ENCODE assay signal across 8 cellular contexts in the genomic region with DNA sequence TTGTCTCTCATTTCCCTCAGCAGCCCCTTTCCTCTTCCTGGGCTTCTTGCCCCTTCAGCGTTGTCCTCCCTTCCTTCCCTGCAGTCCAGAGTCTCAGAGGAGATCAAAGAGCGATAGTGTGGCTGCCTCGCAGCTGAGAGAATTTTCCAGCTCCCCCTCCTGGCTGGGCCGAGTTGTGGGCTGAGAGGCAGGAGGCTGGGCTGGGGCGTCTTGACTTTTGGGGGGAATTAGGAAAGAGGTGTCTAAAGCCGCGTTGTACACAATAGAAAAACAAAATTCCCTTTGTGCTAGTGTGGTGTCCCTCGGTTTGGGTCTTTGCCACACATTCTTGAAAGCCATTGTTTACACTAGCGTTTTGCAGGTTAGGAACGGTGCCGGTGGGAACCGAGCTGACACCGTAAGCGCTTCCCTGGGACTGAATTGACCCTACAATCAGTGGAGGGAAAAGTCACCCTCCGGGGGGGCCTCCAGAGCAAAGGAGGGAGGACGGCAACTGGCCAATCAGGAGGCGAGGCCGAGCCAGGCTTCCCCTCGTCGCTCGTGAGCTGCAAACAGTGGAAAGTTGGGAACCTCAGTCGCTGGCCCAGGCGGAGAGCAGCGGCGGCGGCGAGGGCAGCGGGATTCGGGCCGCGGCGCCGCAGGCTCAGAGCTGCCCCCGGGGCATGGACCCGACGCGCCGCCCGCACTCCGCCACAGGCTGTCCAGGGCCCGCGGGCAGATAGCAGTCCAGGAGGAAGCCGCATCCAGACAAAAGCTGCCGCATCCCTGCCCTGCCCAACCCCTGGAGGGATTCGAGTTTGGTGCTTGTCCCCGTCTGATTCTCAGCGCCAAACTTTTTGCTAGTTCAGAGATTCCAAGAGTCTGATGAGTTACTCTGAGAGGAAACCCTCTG. TPM values are rescaled to one million over a fixed set of nuclear protein-coding genes. Genes with fewer than 3 reads are reported as not detected.
DNase-seq lines count a peak whose midpoint lies in the region; TF ChIP-seq lines count a peak whose summit lies in the region.

A gene (plus strand): TSS at position 574 of the 892 bp plus-strand sequence. CDS start 389 bp downstream, outside the sequence.

- H3K4me1 Mint-ChIP-seq in activated CD4-positive, alpha-beta T cell treated with anti-CD3 and anti-CD28 coated beads, Interleukin-2, amount 10 ng/mL, durations not matched to agents 7 days and 5 days, result peaks cover 16% of the 10 kb centered on the region

- H2BK5ac ChIP-seq in mesendoderm (ENCODE audit: low read length), result no peak within 1 kb of the TSS

- CTCF ChIA-PET in activated CD4-positive, alpha-beta T cell treated with anti-CD3 and anti-CD28 coated beads, Interleukin-2, amount 10 ng/mL, durations not matched to agents 7 days and 5 days (lab: Charles Lee), result interaction anchor here (0.6 to 1.4 kb wide), 3 partner anchors 14 to 186 kb away, joined by 3 read pairs; no protein-coding TSS in a partner anchor

- no peaks in the 10 kb centered on the region for H3K79me2 ChIP-seq in mesendoderm (ENCODE audit: control insufficient read depth, insufficient read depth, low read length)

- H3K4me3 Mint-ChIP-seq in activated CD4-positive, alpha-beta T cell treated with anti-CD3 and anti-CD28 coated beads, Interleukin-2, amount 10 ng/mL, durations not matched to agents 7 days and 5 days, result peak within 1 kb of the TSS; percentile 53

- H3K9me3 Mint-ChIP-seq in activated CD4-positive, alpha-beta T cell treated with anti-CD3 and anti-CD28 coated beads, Interleukin-2, amount 10 ng/mL, durations not matched to agents 7 days and 5 days, result peaks cover 13% of the 10 kb centered on the region

- H3K36me3 ChIP-seq in mesendoderm (ENCODE audit: control insufficient read depth, insufficient read depth, low read length), result no peaks in the 10 kb centered on the region

- H4K5ac ChIP-seq in mesendoderm (ENCODE audit: low read length), result no peak within 1 kb of the TSS

- no peak within 1 kb of the TSS for H2AK5ac ChIP-seq in mesendoderm (ENCODE audit: low read length)

- peak within 1 kb of the TSS; percentile 88 for H3K56ac ChIP-seq in mesendoderm (ENCODE audit: low read length)

- H3K4me2 ChIP-seq in mesendoderm (ENCODE audit: low read length), result peak within 1 kb of the TSS; percentile 92

- no peak within 1 kb of the TSS for H4K8ac ChIP-seq in mesendoderm (ENCODE audit: low read depth, low read length)

- H3K27ac Mint-ChIP-seq in activated CD4-positive, alpha-beta T cell treated with anti-CD3 and anti-CD28 coated beads, Interleukin-2, amount 10 ng/mL, durations not matched to agents 7 days and 5 days, result no peak within 1 kb of the TSS

- no peaks in the 10 kb centered on the region for H3K27me3 ChIP-seq in mesendoderm (ENCODE audit: insufficient read depth, low read length, poor library complexity)

- H3K27ac ChIP-seq in mesendoderm (ENCODE audit: low read depth, low read length) (peak within 1 kb of the TSS; percentile 27), substantia nigra (ENCODE audit: low read depth, low read length, poor library complexity, severe bottlenecking) (no peak within 1 kb of the TSS)

- H2BK120ac ChIP-seq in mesendoderm (ENCODE audit: low read depth, low read length), result peak within 1 kb of the TSS; percentile 6

- no peaks in the 10 kb centered on the region for H3K4me1 ChIP-seq in mesendoderm (ENCODE audit: control insufficient read depth, low read depth, low read length)

- H3K79me1 ChIP-seq in mesendoderm (ENCODE audit: low read length), result no peaks in the 10 kb centered on the region

- peak within 1 kb of the TSS; percentile 79 for H3K4me3 ChIP-seq in mesendoderm (ENCODE audit: low read length)

- H3K23ac ChIP-seq in mesendoderm (ENCODE audit: low read length), result no peak within 1 kb of the TSS

- no peak for TF ChIP-seq POLR2A in erythroblast (IDR thresholded peaks at IDR 0.05; ENCODE audit: low read length)

- H3K9ac ChIP-seq in mesendoderm (ENCODE audit: low read length), result peak within 1 kb of the TSS; percentile 73

- H3K27me3 Mint-ChIP-seq in activated CD4-positive, alpha-beta T cell treated with anti-CD3 and anti-CD28 coated beads, Interleukin-2, amount 10 ng/mL, durations not matched to agents 7 days and 5 days, result peaks cover 57% of the 10 kb centered on the region

- peak within 1 kb of the TSS; percentile 72 for H3K18ac ChIP-seq in mesendoderm (ENCODE audit: low read length)

- peak within 1 kb of the TSS; percentile 66 for H2BK15ac ChIP-seq in mesendoderm (replicated peaks; ENCODE audit: low read depth)

- POLR2A ChIA-PET in activated CD4-positive, alpha-beta T cell treated with anti-CD3 and anti-CD28 coated beads, Interleukin-2, amount 10 ng/mL, durations not matched to agents 7 days and 5 days (lab: Charles Lee), result no interaction called here

- no CpG with 5 or more reads among the region's 47 CpGs for WGBS in mesendoderm (ENCODE audit: extremely low coverage, insufficient coverage, low lambda C conversion rate)

- peaks cover 3% of the 10 kb centered on the region for H3K36me3 Mint-ChIP-seq in activated CD4-positive, alpha-beta T cell treated with anti-CD3 and anti-CD28 coated beads, Interleukin-2, amount 10 ng/mL, durations not matched to agents 7 days and 5 days (ENCODE audit: low read depth)

- peak; percentile 45 for DNase-seq in SIG-M5 treated with dmso at 0.1 percent for 504 hours (lab: John Stamatoyannopoulos, UW; ENCODE audit: unreplicated experiment)
- no peak for DNase-seq in SIG-M5 (lab: John Stamatoyannopoulos, UW)
- DNase-seq in NCI-H1694 treated with DMSO at 0.1 percent for 48 hours (lab: John Stamatoyannopoulos, UW), result peak; percentile 37
- peak; percentile 13 for DNase-seq in activated CD4-positive, alpha-beta T cell treated with anti-CD3 and anti-CD28 coated beads, Interleukin-2, amount 10 ng/mL, durations not matched to agents 7 days and 5 days
- DNase-seq in erythroblast (lab: John Stamatoyannopoulos, UW), result peak; percentile 41 to 51
- peak; percentile 94 for DNase-seq in mesendoderm
- DNase-seq in substantia nigra (lab: John Stamatoyannopoulos, UW), result peak in 30 of 49 donors; percentile 1 to 52 (median 17)
- DNase-seq in central memory CD4-positive, alpha-beta T cell, result no peak

- H3K4ac ChIP-seq in mesendoderm (ENCODE audit: low read depth, low read length), result no peak within 1 kb of the TSS

RNA-seq across cellular contexts. Expression of the gene that starts here (rescaled TPM):
- under 1 TPM; 0.07 to 0.21 TPM for total RNA-seq in activated CD4-positive, alpha-beta T cell treated with anti-CD3 and anti-CD28 coated beads, Interleukin-2, amount 10 ng/mL, durations not matched to agents 7 days and 5 days
- 2.4 TPM for polyA plus RNA-seq in mesendoderm (2013, experiment 1 of 2)
- 2.1 TPM for polyA plus RNA-seq in mesendoderm (2013, experiment 2 of 2)

Comparison
In these comparisons a context has a peak if more than half of its experiments do, and no peak if none do; other contexts are left out.
1. DNase-seq: peak in SIG-M5 treated with dmso at 0.1 percent for 504 hours (single experiment), NCI-H1694 treated with DMSO at 0.1 percent for 48 hours (single experiment), erythroblast (2 of 2), mesendoderm (single experiment) and substantia nigra (30 of 49); none in SIG-M5 (single experiment) and central memory CD4-positive, alpha-beta T cell (single experiment).
2. Peak in DNase-seq in activated CD4-positive, alpha-beta T cell treated with anti-CD3 and anti-CD28 coated beads, Interleukin-2, amount 10 ng/mL, durations not matched to agents 7 days and 5 days; RNA of the gene not detected or under 1 TPM.